ENCODE assay signal across 1 cellular context in the genomic region with DNA sequence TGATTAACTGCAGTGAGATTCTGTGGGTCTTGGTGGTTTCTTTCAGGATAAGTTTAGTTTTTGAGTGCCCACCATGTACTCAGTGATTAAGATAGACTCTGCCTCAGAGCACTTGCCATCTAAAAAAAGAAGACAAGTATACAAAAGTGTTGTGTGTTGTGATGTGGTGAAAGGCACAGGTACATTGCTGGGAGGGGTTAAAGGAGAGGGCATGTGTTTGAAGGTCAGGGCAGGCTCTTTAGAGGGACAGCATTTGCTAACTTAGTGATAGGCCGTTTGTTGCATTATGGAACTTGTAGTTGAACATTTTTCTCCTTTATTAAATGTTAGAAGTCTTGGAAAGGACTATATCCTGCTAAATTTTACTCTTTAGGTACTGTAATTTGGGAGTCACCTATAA.
TF ChIP-seq lines count a peak whose summit lies in the region.

No MANE protein-coding gene starts in this region.

TF ChIP-seq in HepG2, 621 proteins besides CTCF, POLR2A, EP300 and RAD21:
- TF ChIP-seq LCORL (IDR thresholded peaks at IDR 0.05): no peak
- no peak for TF ChIP-seq LCORL (CRISPR knock-in tag; IDR thresholded peaks at IDR 0.05)
- TF ChIP-seq ZNF891 (CRISPR knock-in tag; IDR thresholded peaks at IDR 0.05): no peak
- no peak for TF ChIP-seq ZNF761 (CRISPR knock-in tag; conservative IDR thresholded peaks at IDR 0.05)
- TF ChIP-seq POLR2AphosphoS5 (IDR thresholded peaks at IDR 0.05; ENCODE audit: low read depth, low read length): 0 out of 2 replicates have a peak, but pooled peaks have one; percentile 6
- TF ChIP-seq, protein P1, sequence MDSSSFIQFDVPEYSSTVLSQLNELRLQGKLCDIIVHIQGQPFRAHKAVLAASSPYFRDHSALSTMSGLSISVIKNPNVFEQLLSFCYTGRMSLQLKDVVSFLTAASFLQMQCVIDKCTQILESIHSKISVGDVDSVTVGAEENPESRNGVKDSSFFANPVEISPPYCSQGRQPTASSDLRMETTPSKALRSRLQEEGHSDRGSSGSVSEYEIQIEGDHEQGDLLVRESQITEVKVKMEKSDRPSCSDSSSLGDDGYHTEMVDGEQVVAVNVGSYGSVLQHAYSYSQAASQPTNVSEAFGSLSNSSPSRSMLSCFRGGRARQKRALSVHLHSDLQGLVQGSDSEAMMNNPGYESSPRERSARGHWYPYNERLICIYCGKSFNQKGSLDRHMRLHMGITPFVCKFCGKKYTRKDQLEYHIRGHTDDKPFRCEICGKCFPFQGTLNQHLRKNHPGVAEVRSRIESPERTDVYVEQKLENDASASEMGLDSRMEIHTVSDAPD (CRISPR knock-in tag; IDR thresholded peaks at IDR 0.05): no peak
